ENCODE assay signal across 8 cellular contexts in genomic region chr20:36745234-36745926, GRCh38. TPM values are rescaled to one million over a fixed set of nuclear protein-coding genes. Genes with fewer than 3 reads are reported as not detected.
DNase-seq lines count a peak whose midpoint lies in the region; ATAC-seq and TF ChIP-seq lines count a peak whose summit lies in the region.

No MANE protein-coding gene starts in this region.

- no peak for TF ChIP-seq POLR2A in spleen (IDR thresholded peaks at IDR 0.05)

- H3K4me3 ChIP-seq in iPS-18c (ENCODE audit: insufficient read depth, low read depth, low read length) (peak overlapping the region; percentile 79), spleen (peak overlapping the region; percentile 53 to 98 (median 84))

- H3K4me1 ChIP-seq in spleen = peaks cover 8 to 26% (median 19%) of the 10 kb centered on the region in 6 donors

- 5 to 16% (median 10%) methylated on average over 27 to 44 of the region's 44 CpGs for WGBS in spleen, 5 donors

- peak overlapping the region in 6 of 8 donors; percentile 25 to 86 (median 80) for H3K27ac ChIP-seq in spleen

- no peaks in the 10 kb centered on the region for H3K9me3 ChIP-seq in iPS-18c (ENCODE audit: control insufficient read depth, insufficient read depth, low read length)
- H3K9me3 ChIP-seq in spleen = no peaks in the 10 kb centered on the region

- H3K27me3 ChIP-seq in spleen (replicated peaks in 1 of 7) = no peaks in the 10 kb centered on the region

- in situ Hi-C loops in KBM-7 (cut with MboI; ENCODE audit: low pct_unique_long_range_greater_than_20kb, low sequenced_read_pairs) = no loop called here

- TF ChIP-seq CTCF in spleen (IDR thresholded peaks at IDR 0.05 in 8 of 11, conservative IDR thresholded peaks at IDR 0.05 in 3 of 11) = no peak

- peaks cover 0 to 4% (median 0%) of the 10 kb centered on the region in 6 donors for H3K36me3 ChIP-seq in spleen

- DNase-seq in ELF-1 (ENCODE audit: low read depth, low spot score) (peak; percentile 39), KBM-7 (peak; percentile 31), spleen (no peak), COLO668 (lab: John Stamatoyannopoulos, UW; ENCODE audit: unreplicated experiment) (no peak), DMS114 treated with DMSO at 0.1 percent for 48 hours (lab: John Stamatoyannopoulos, UW; ENCODE audit: unreplicated experiment) (no peak)
- peak; percentile 10 for DNase-seq in activated naive CD8-positive, alpha-beta T cell treated with anti-CD3 and anti-CD28 coated beads, Interleukin-2, amount 50 U/mL, for 16 hours (ENCODE audit: low read depth, low spot score)

- ATAC-seq in GM21360 (IDR thresholded peaks at IDR 0.05; ENCODE audit: unreplicated experiment) = peak; percentile 45

- intact Hi-C loops in spleen (cut with DNase I; ENCODE audit: low total_unique reads) = no loop called here

RNA-seq across cellular contexts. Expression of gene NDRG3, which starts 0.5 kb away (rescaled TPM):
- 10 to 100 TPM; 26.8 to 32.0 (median 28.1) TPM for total RNA-seq in spleen
- 10 to 100 TPM; 15.5 to 22.5 (median 17.6) TPM for polyA plus RNA-seq in spleen

RNA-seq across cellular contexts. Expression of gene DSN1, which starts 28.2 kb away (rescaled TPM):
- total RNA-seq in spleen = 10 to 100 TPM in 4 of 7 donors, 1 to 10 TPM in 3; 8.6 to 16.7 (median 10.5) TPM
- polyA plus RNA-seq in spleen = 10 to 100 TPM; 12.6 to 16.6 (median 15.7) TPM

Comparison
In these comparisons a context has a peak if more than half of its experiments do, and no peak if none do; other contexts are left out.
1. DNase-seq: peak in ELF-1 (single experiment), KBM-7 (single experiment) and activated naive CD8-positive, alpha-beta T cell treated with anti-CD3 and anti-CD28 coated beads, Interleukin-2, amount 50 U/mL, for 16 hours (single experiment); none in spleen (single experiment), COLO668 (single experiment) and DMS114 treated with DMSO at 0.1 percent for 48 hours (single experiment).